8 cellular contexts compared by ENCODE assay signal in genomic region chr7:111561659-111561908, GRCh38. TPM values are rescaled to one million over a fixed set of nuclear protein-coding genes. Genes with fewer than 3 reads are reported as not detected.
DNase-seq lines count a peak whose midpoint lies in the region; ATAC-seq, FAIRE-seq and TF ChIP-seq lines count a peak whose summit lies in the region.

No MANE protein-coding gene starts in this region.

- FAIRE-seq in pancreas (lab: Jason Lieb, UNC) (no peak), GM19239 (lab: Jason Lieb, UNC) (no peak)

- BruUV-seq in Panc1 (replicated peaks; lab: Mats Ljungman, UMichigan), result no TSS peak

- H3K27me3 ChIP-seq in GM06990 (replicated peaks; ENCODE audit: control insufficient read depth, insufficient read depth, low read length) (no peaks in the 10 kb centered on the region), Panc1 (ENCODE audit: control insufficient read depth, insufficient read depth, low read length) (no peaks in the 10 kb centered on the region), pancreas (no peaks in the 10 kb centered on the region)

- H3K36me3 ChIP-seq in GM06990 (ENCODE audit: control insufficient read depth, insufficient read depth, low read length) (no peaks in the 10 kb centered on the region), Panc1 (ENCODE audit: control insufficient read depth, insufficient read depth, low read length) (peaks cover 5% of the 10 kb centered on the region; the same call in 1 of the 2 replicates), pancreas (no peaks in the 10 kb centered on the region)

- ATAC-seq in Panc1, result 0 out of 2 replicates have a peak, but pooled peaks have one; percentile 2
- peak in 3 of 4 donors; percentile 10 to 26 (median 22) for ATAC-seq in pancreas
- no peak for ATAC-seq in HG02840 (IDR thresholded peaks at IDR 0.05; ENCODE audit: low FRiP score, unreplicated experiment)
- no peak for ATAC-seq in HG03571 (IDR thresholded peaks at IDR 0.05; ENCODE audit: unreplicated experiment)
- ATAC-seq in GM18511 (IDR thresholded peaks at IDR 0.05; ENCODE audit: unreplicated experiment), result no peak

- peaks cover 5% of the 10 kb centered on the region; the same call in 1 of the 2 replicates for H3K4me1 ChIP-seq in Panc1 (ENCODE audit: control insufficient read depth, insufficient read depth, low read length)
- peaks cover 0 to 27% (median 24%) of the 10 kb centered on the region in 3 donors for H3K4me1 ChIP-seq in pancreas

- TF ChIP-seq CTCF in GM06990 (IDR thresholded peaks at IDR 0.05; ENCODE audit: insufficient read depth, low read length, poor library complexity, severe bottlenecking) (no peak), Panc1 (IDR thresholded peaks at IDR 0.05) (no peak), epithelial cell of esophagus (IDR thresholded peaks at IDR 0.05; ENCODE audit: insufficient read depth, low read depth, low read length, missing control alignments) (no peak), pancreas (IDR thresholded peaks at IDR 0.05) (no peak)

- CTCF ChIA-PET in Panc1 (lab: Charles Lee), result no interaction called here

- intact Hi-C loops in Panc1 (cut with micrococcal nuclease; ENCODE audit: unreplicated experiment) (no loop called here), pancreas (cut with DNase I) (no loop called here)

- POLR2A ChIA-PET in Panc1 (lab: Charles Lee), result no interaction called here

- H3K9me3 ChIP-seq in Panc1 (ENCODE audit: control insufficient read depth, insufficient read depth, low read depth, low read length) (no peaks in the 10 kb centered on the region), pancreas (no peaks in the 10 kb centered on the region)

- 5% methylated on average over 8 of the region's 8 CpGs for WGBS in pancreas, 2 donors

- DNase-seq in GM06990 (ENCODE audit: extremely low read depth, insufficient read length), result no peak
- no peak for DNase-seq in Panc1 (ENCODE audit: low read depth, low spot score)
- no peak for DNase-seq in epithelial cell of esophagus (ENCODE audit: low read depth)
- no peak for DNase-seq in pancreas
- no peak for DNase-seq in GM19239 (ENCODE audit: insufficient read length, low spot score)

- in situ Hi-C loops in Panc1 (cut with HindIII; ENCODE audit: low pct_unique_long_range_greater_than_20kb, low sequenced_read_pairs), result no loop called here

- H3K4me3 ChIP-seq in GM06990 (replicated peaks; ENCODE audit: low read depth, low read length), result peak overlapping the region; percentile 81
- H3K4me3 ChIP-seq in Panc1 (ENCODE audit: low read depth in 2 of 2, low read length in 2 of 2), result peak overlapping the region; percentile 65 to 75
- peak overlapping the region; percentile 66 for H3K4me3 ChIP-seq in epithelial cell of esophagus (ENCODE audit: low read length)
- peak overlapping the region; percentile 67 to 88 (median 74) for H3K4me3 ChIP-seq in pancreas

- H3K27ac ChIP-seq in Panc1 (ENCODE audit: low read length) (peak overlapping the region; percentile 81), pancreas (peak overlapping the region; percentile 73 to 96 (median 94))

RNA-seq across cellular contexts. Expression of gene IMMP2L, which starts 0.7 kb away (rescaled TPM):
- total RNA-seq in Panc1 (2021; ENCODE audit: unreplicated experiment), result 8.8 TPM
- 6.2 TPM for polyA plus RNA-seq in Panc1 (2012; ENCODE audit: insufficient read length)
- 10 to 100 TPM in 4 of 6 donors, 1 to 10 TPM in 2; 7.3 to 23.7 (median 11.5) TPM for total RNA-seq in pancreas
- polyA plus RNA-seq in pancreas, result 10 to 100 TPM; 27.1 to 30.0 TPM

Comparison
In these comparisons a context has a peak if more than half of its experiments do, and no peak if none do; other contexts are left out.
1. ATAC-seq: peak in Panc1 (single experiment) and pancreas (3 of 4); none in HG02840 (single experiment), HG03571 (single experiment) and GM18511 (single experiment).
2. Peak in every context shown above with its lines, with median percentiles within 50 percentile points of each other: H3K4me3 ChIP-seq.